ENCODE assay signal across 1 cellular context in genomic region chr1:93877529-93877928, GRCh38.
TF ChIP-seq lines count a peak whose summit lies in the region.

No MANE protein-coding gene starts in this region.

TF ChIP-seq in K562, 482 proteins besides CTCF, POLR2A, EP300 and RAD21:
- TF ChIP-seq SPI1 (IDR thresholded peaks at IDR 0.05; ENCODE audit: borderline replicate concordance, low read depth, low read length), result peak; percentile 52; the same call in 1 of the 2 replicates
- no peak for TF ChIP-seq RUNX1 (IDR thresholded peaks at IDR 0.05; ENCODE audit: low read depth)
